In the genomic region with DNA sequence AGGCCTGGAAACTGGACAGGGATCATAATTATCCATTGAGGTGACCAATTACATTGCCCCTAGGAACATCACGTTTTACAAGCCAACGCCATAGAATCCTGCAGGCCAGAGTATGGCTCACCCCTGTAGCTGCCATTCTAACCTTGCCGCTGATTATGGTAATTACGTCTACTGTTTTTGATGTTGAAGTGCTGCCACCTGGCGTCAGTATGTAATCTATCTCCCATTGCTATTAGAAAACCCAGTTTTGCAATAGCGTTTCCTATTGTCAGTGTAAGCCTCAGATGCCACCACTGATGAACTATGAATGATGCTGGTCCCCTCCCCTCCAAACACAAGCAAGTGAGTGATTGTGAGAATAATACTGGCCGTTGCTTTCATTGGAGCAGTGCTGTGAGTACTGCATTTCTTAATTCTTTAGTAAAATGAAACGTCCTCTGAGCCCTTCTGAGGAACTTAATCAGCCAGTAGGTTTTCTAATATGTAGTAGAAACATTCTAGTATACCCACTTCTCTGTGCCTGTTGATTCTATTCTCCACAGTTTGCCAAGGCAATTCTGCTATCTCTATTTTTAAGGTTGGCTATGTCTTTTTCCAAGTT, we compare ENCODE assay signal across 8 cellular contexts.
DNase-seq lines count a peak whose midpoint lies in the region; ATAC-seq and TF ChIP-seq lines count a peak whose summit lies in the region.

No MANE protein-coding gene starts in this region.

- no peaks in the 10 kb centered on the region for H3K36me3 ChIP-seq in Panc1 (ENCODE audit: control insufficient read depth, insufficient read depth, low read length)

- H3K4me1 ChIP-seq in Panc1 (ENCODE audit: control insufficient read depth, insufficient read depth, low read length) = no peaks in the 10 kb centered on the region

- DNase-seq in NOMO-1 (lab: John Stamatoyannopoulos, UW; ENCODE audit: unreplicated experiment in 2 of 2) = peak; percentile 8 to 63
- DNase-seq in NOMO-1 treated with dmso at 0.1 percent for 144 hours (lab: John Stamatoyannopoulos, UW; ENCODE audit: unreplicated experiment) = no peak
- peak; percentile 25 for DNase-seq in Panc1 (ENCODE audit: low read depth, low spot score)
- peak; percentile 37 for DNase-seq in astrocyte of the spinal cord (ENCODE audit: low read depth, low spot score)
- peak; percentile 26 to 51 (median 28) for DNase-seq in immature natural killer cell
- DNase-seq in stimulated activated CD4-positive, alpha-beta T cell treated with anti-CD3 and anti-CD28 coated beads, Interleukin-1b, Interleukin-23, amount 100 ng/mL, for 48 hours = peak; percentile 33

- H3K27ac Mint-ChIP-seq in immature natural killer cell = no peak overlapping the region

- POLR2A ChIA-PET in Panc1 (lab: Charles Lee) = no interaction called here

- H3K4me3 Mint-ChIP-seq in immature natural killer cell = no peak overlapping the region

- H3K9me3 ChIP-seq in Panc1 (ENCODE audit: control insufficient read depth, insufficient read depth, low read depth, low read length) = no peaks in the 10 kb centered on the region

- CTCF ChIA-PET in Panc1 (lab: Charles Lee) = no interaction called here

- no peaks in the 10 kb centered on the region for H3K36me3 Mint-ChIP-seq in immature natural killer cell

- intact Hi-C loops in Panc1 (cut with micrococcal nuclease; ENCODE audit: unreplicated experiment) = loop anchor here (5.0 to 10.0 kb wide), 3 partner anchors 128 to 681 kb away; no protein-coding TSS in a partner anchor

- H3K27me3 ChIP-seq in Panc1 (ENCODE audit: control insufficient read depth, insufficient read depth, low read length) = no peaks in the 10 kb centered on the region

- H3K4me3 ChIP-seq in Panc1 (ENCODE audit: low read depth in 2 of 2, low read length in 2 of 2) = no peak overlapping the region
- no peak overlapping the region for H3K4me3 ChIP-seq in astrocyte of the spinal cord (ENCODE audit: low read depth, low read length)

- BruUV-seq in Panc1 (replicated peaks; lab: Mats Ljungman, UMichigan) = no TSS peak

- peaks cover 0 to 2% of the 10 kb centered on the region in 2 donors for H3K4me1 Mint-ChIP-seq in immature natural killer cell

- no peaks in the 10 kb centered on the region for H3K9me3 Mint-ChIP-seq in immature natural killer cell

- H3K27me3 Mint-ChIP-seq in immature natural killer cell (ENCODE audit: low read depth in 3 of 3) = peaks cover 2 to 5% (median 4%) of the 10 kb centered on the region in 3 donors

- in situ Hi-C loops in Panc1 (cut with HindIII; ENCODE audit: low pct_unique_long_range_greater_than_20kb, low sequenced_read_pairs) = no loop called here
- in situ Hi-C loops in astrocyte of the spinal cord (cut with HindIII; ENCODE audit: low sequenced_read_pairs) = no loop called here

- no peak for TF ChIP-seq EP300 in Ishikawa (IDR thresholded peaks at IDR 0.05; ENCODE audit: borderline replicate concordance)

- TF ChIP-seq CTCF in Panc1 (IDR thresholded peaks at IDR 0.05) (peak; percentile 76), astrocyte of the spinal cord (IDR thresholded peaks at IDR 0.05; ENCODE audit: low read depth, low read length) (peak; percentile 60)

- TF ChIP-seq RAD21 in Ishikawa (IDR thresholded peaks at IDR 0.05; ENCODE audit: low read depth) = peak; percentile 57

- ATAC-seq in GM21786 (IDR thresholded peaks at IDR 0.05; ENCODE audit: unreplicated experiment) (peak; percentile 93), Panc1 (peak; percentile 93)

- no peak overlapping the region for H3K27ac ChIP-seq in Panc1 (ENCODE audit: low read length)

TF ChIP-seq in Ishikawa, 13 proteins besides CTCF, POLR2A, EP300 and RAD21:
- TF ChIP-seq CEBPB (IDR thresholded peaks at IDR 0.05) = peak; percentile 65
- TF ChIP-seq, protein P1, sequence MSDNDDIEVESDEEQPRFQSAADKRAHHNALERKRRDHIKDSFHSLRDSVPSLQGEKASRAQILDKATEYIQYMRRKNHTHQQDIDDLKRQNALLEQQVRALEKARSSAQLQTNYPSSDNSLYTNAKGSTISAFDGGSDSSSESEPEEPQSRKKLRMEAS (IDR thresholded peaks at IDR 0.05) = no peak
